In genomic region chr10:110947061-110947595, GRCh38 we compare ENCODE assay signal across 21 cellular contexts. TPM values are rescaled to one million over a fixed set of nuclear protein-coding genes. Genes with fewer than 3 reads are reported as not detected.
A peak's percentile ranks its signal among the peaks of the same experiment; 100 is the strongest.
DNase-seq lines count a peak whose midpoint lies in the region; ATAC-seq and TF ChIP-seq lines count a peak whose summit lies in the region.
"Had no signal": no experiment of that assay in that cellular context is flagged by ENCODE, and none has a peak within 500 bp of the region (broad histone marks: within the 10 kb centered on the region; RNA-seq: fewer than 3 reads in every experiment).

No MANE protein-coding gene starts in this region.

- ATAC-seq in memory B cell (ENCODE audit: low read depth) (no peak), HG03139 (IDR thresholded peaks at IDR 0.05; ENCODE audit: unreplicated experiment) (no peak)
- ATAC-seq in stimulated activated effector memory CD8-positive, alpha-beta T cell treated with anti-CD3 and anti-CD28 coated beads, Interleukin-12 subunit alpha, Interleukin-12 subunit beta, amount 100 ng/mL, for 72 hours = no peak
- ATAC-seq: activated CD8-positive, alpha-beta T cell treated with anti-CD3 and anti-CD28 coated beads for 36 hours; effector memory CD8-positive, alpha-beta T cell; natural killer cell had no signal

- H3K4me1 Mint-ChIP-seq in memory B cell = peaks cover 58% of the 10 kb centered on the region
- H3K4me1 Mint-ChIP-seq in stimulated activated effector memory CD8-positive, alpha-beta T cell treated with anti-CD3 and anti-CD28 coated beads, Interleukin-12 subunit alpha, Interleukin-12 subunit beta, amount 100 ng/mL, for 72 hours = peaks cover 49% of the 10 kb centered on the region

- no peak overlapping the region for H3K4me3 Mint-ChIP-seq in memory B cell
- no peak overlapping the region for H3K4me3 Mint-ChIP-seq in stimulated activated effector memory CD8-positive, alpha-beta T cell treated with anti-CD3 and anti-CD28 coated beads, Interleukin-12 subunit alpha, Interleukin-12 subunit beta, amount 100 ng/mL, for 72 hours
- H3K4me3 Mint-ChIP-seq: activated CD8-positive, alpha-beta T cell treated with anti-CD3 and anti-CD28 coated beads for 36 hours; effector memory CD8-positive, alpha-beta T cell; natural killer cell had no signal

- H3K4me3 ChIP-seq in AG10803 (ENCODE audit: low read length) (no peak overlapping the region), choroid plexus epithelial cell (ENCODE audit: low read depth, low read length) (no peak overlapping the region)

- peaks cover 36% of the 10 kb centered on the region for H3K36me3 Mint-ChIP-seq in memory B cell
- peaks cover 33% of the 10 kb centered on the region for H3K36me3 Mint-ChIP-seq in stimulated activated effector memory CD8-positive, alpha-beta T cell treated with anti-CD3 and anti-CD28 coated beads, Interleukin-12 subunit alpha, Interleukin-12 subunit beta, amount 100 ng/mL, for 72 hours

- peak; percentile 3 for DNase-seq in AG10803 (ENCODE audit: low read depth)
- peak; percentile 21 for DNase-seq in LHCN-M2 (ENCODE audit: low read depth)
- peak; percentile 44 for DNase-seq in choroid plexus epithelial cell (ENCODE audit: low read depth)
- no peak for DNase-seq in memory B cell (ENCODE audit: low spot score in 2 of 2)
- no peak for DNase-seq in stimulated activated effector memory CD8-positive, alpha-beta T cell treated with anti-CD3 and anti-CD28 coated beads, Interleukin-12 subunit alpha, Interleukin-12 subunit beta, amount 100 ng/mL, for 72 hours (ENCODE audit: low spot score in 2 of 2)
- DNase-seq in NCI-H1105 treated with DMSO at 0.1 percent for 48 hours (lab: John Stamatoyannopoulos, UW) = no peak
- no peak for DNase-seq in DMS79 treated with DMSO at 0.1 percent for 48 hours (lab: John Stamatoyannopoulos, UW)
- DNase-seq: activated CD8-positive, alpha-beta T cell treated with anti-CD3 and anti-CD28 coated beads for 36 hours; activated naive CD4-positive, alpha-beta T cell treated with Interleukin-2 at 50 U/mL for 16 hours; activated T-cell treated with anti-CD3 and anti-CD28 coated beads, Interleukin-2, amount 50 U/mL, for 1 hour; CD4-positive, CD25-positive, alpha-beta regulatory T cell; DMS53; effector memory CD8-positive, alpha-beta T cell; Kasumi-1; natural killer cell; NCI-H1417 treated with DMSO at 0.1 percent for 48 hours; NCI-H524 treated with DMSO at 0.1 percent for 48 hours; posterior cingulate gyrus; SIG-M5; stimulated activated CD4-positive, alpha-beta T cell treated with anti-CD3 and anti-CD28 coated beads, Interleukin-2, amount 100 ng/mL, for 48 hours had no signal

- peaks cover 5% of the 10 kb centered on the region for H3K9me3 Mint-ChIP-seq in memory B cell
- H3K9me3 Mint-ChIP-seq in stimulated activated effector memory CD8-positive, alpha-beta T cell treated with anti-CD3 and anti-CD28 coated beads, Interleukin-12 subunit alpha, Interleukin-12 subunit beta, amount 100 ng/mL, for 72 hours = peaks cover 4% of the 10 kb centered on the region

- H3K27ac Mint-ChIP-seq in memory B cell = peak overlapping the region; percentile 42
- no peak overlapping the region for H3K27ac Mint-ChIP-seq in stimulated activated effector memory CD8-positive, alpha-beta T cell treated with anti-CD3 and anti-CD28 coated beads, Interleukin-12 subunit alpha, Interleukin-12 subunit beta, amount 100 ng/mL, for 72 hours
- H3K27ac Mint-ChIP-seq: activated CD8-positive, alpha-beta T cell treated with anti-CD3 and anti-CD28 coated beads for 36 hours had no signal

- no peaks in the 10 kb centered on the region for H3K27me3 Mint-ChIP-seq in memory B cell
- H3K27me3 Mint-ChIP-seq: activated CD8-positive, alpha-beta T cell treated with anti-CD3 and anti-CD28 coated beads for 36 hours; CD4-positive, CD25-positive, alpha-beta regulatory T cell; effector memory CD8-positive, alpha-beta T cell had no signal

- TF ChIP-seq CTCF in AG10803 (conservative IDR thresholded peaks at IDR 0.05; ENCODE audit: low read length) (no peak), choroid plexus epithelial cell (conservative IDR thresholded peaks at IDR 0.05; ENCODE audit: low read depth, low read length) (no peak)

RNA-seq across cellular contexts. Expression of gene SHOC2, which starts 27.7 kb away (rescaled TPM):
- 28.9 and 36.2 TPM in 2 replicates for total RNA-seq in LHCN-M2 (2014; rRNA removed)
- 16.0 TPM for polyA plus RNA-seq in LHCN-M2 (2012)

RNA-seq across cellular contexts. Expression of gene BBIP1, which starts 28.1 kb away (rescaled TPM):
- total RNA-seq in LHCN-M2 (2014; rRNA removed) = 23.1 and 27.8 TPM in 2 replicates
- polyA plus RNA-seq in LHCN-M2 (2012) = 22.5 TPM

Comparison
In these comparisons a context has a peak if more than half of its experiments do, and no peak if none do; other contexts are left out.
1. DNase-seq: peak in AG10803 (single experiment), LHCN-M2 (single experiment) and choroid plexus epithelial cell (single experiment); none in memory B cell (0 of 2), stimulated activated effector memory CD8-positive, alpha-beta T cell treated with anti-CD3 and anti-CD28 coated beads, Interleukin-12 subunit alpha, Interleukin-12 subunit beta, amount 100 ng/mL, for 72 hours (0 of 2), NCI-H1105 treated with DMSO at 0.1 percent for 48 hours (single experiment) and DMS79 treated with DMSO at 0.1 percent for 48 hours (single experiment).